Comparison of ENCODE assay signal across 39 cellular contexts in genomic region chr1:79885101-79885500, GRCh38.
"Had no signal": no experiment of that assay in that cellular context is flagged by ENCODE, and none has a peak within 500 bp of the region (broad histone marks: within the 10 kb centered on the region; RNA-seq: fewer than 3 reads in every experiment).

No MANE protein-coding gene starts in this region.

- H3K9me3 ChIP-seq: adrenal gland, body of pancreas had no signal

- FAIRE-seq: astrocyte had no signal

- H3K4me1 Mint-ChIP-seq: activated naive CD4-positive, alpha-beta T cell treated with anti-CD3 and anti-CD28 coated beads, Interleukin-2, amount 10 ng/mL, durations not matched to agents 7 days and 5 days; activated naive CD4-positive, alpha-beta T cell treated with anti-CD3 and anti-CD28 coated beads, Interleukin-2, amount 50 U/mL, for 24 hours; activated naive CD8-positive, alpha-beta T cell treated with anti-CD3 and anti-CD28 coated beads for 36 hours; activated naive CD8-positive, alpha-beta T cell treated with anti-CD3 and anti-CD28 coated beads, Interleukin-2, amount 10 ng/mL, durations not matched to agents 7 days and 5 days; activated naive CD8-positive, alpha-beta T cell treated with anti-CD3 and anti-CD28 coated beads, Interleukin-2, amount 50 U/mL, for 24 hours; activated T-helper 17 cell treated with anti-CD3 and anti-CD28 coated beads, Interleukin-2, amount 50 U/mL, for 72 hours; brain; central memory CD8-positive, alpha-beta T cell had no signal

- H3K27me3 Mint-ChIP-seq: activated naive CD4-positive, alpha-beta T cell treated with anti-CD3 and anti-CD28 coated beads, Interleukin-2, amount 10 ng/mL, durations not matched to agents 7 days and 5 days; activated naive CD4-positive, alpha-beta T cell treated with anti-CD3 and anti-CD28 coated beads, Interleukin-2, amount 50 U/mL, for 24 hours; activated naive CD8-positive, alpha-beta T cell; activated naive CD8-positive, alpha-beta T cell treated with anti-CD3 and anti-CD28 coated beads for 36 hours; activated naive CD8-positive, alpha-beta T cell treated with anti-CD3 and anti-CD28 coated beads, Interleukin-2, amount 10 ng/mL, durations not matched to agents 7 days and 5 days; activated naive CD8-positive, alpha-beta T cell treated with anti-CD3 and anti-CD28 coated beads, Interleukin-2, amount 50 U/mL, for 24 hours; activated T-cell treated with anti-CD3 and anti-CD28 coated beads, Interleukin-2, amount 50 U/mL, for 24 hours; activated T-helper 17 cell treated with anti-CD3 and anti-CD28 coated beads, Interleukin-2, amount 50 U/mL, for 72 hours; central memory CD8-positive, alpha-beta T cell had no signal

- H3K27me3 ChIP-seq: adrenal gland, ascending aorta, body of pancreas, brain microvascular endothelial cell, breast epithelium, cardiac muscle cell had no signal

- H3K27ac Mint-ChIP-seq: activated naive CD4-positive, alpha-beta T cell treated with anti-CD3 and anti-CD28 coated beads for 36 hours; activated naive CD4-positive, alpha-beta T cell treated with anti-CD3 and anti-CD28 coated beads, Interleukin-2, amount 10 ng/mL, durations not matched to agents 7 days and 5 days; activated naive CD4-positive, alpha-beta T cell treated with anti-CD3 and anti-CD28 coated beads, Interleukin-2, amount 50 U/mL, for 24 hours; activated naive CD4-positive, alpha-beta T cell treated with anti-CD3 and anti-CD28 coated beads, Interleukin-2, amount 50 U/mL, for 72 hours; activated naive CD8-positive, alpha-beta T cell; activated naive CD8-positive, alpha-beta T cell treated with anti-CD3 and anti-CD28 coated beads for 36 hours; activated naive CD8-positive, alpha-beta T cell treated with anti-CD3 and anti-CD28 coated beads, Interleukin-2, amount 10 ng/mL, durations not matched to agents 7 days and 5 days; activated naive CD8-positive, alpha-beta T cell treated with anti-CD3 and anti-CD28 coated beads, Interleukin-2, amount 50 U/mL, for 24 hours; activated T-cell treated with anti-CD3 and anti-CD28 coated beads, Interleukin-2, amount 50 U/mL, for 24 hours; activated T-cell treated with anti-CD3 and anti-CD28 coated beads, Interleukin-2, amount 50 U/mL, for 72 hours; activated T-helper 1 cell treated with anti-CD3 and anti-CD28 coated beads, Interleukin-12 subunit alpha, Interleukin-12 subunit beta, Interleukin-2, Interleukin-4 antibody, amounts not matched to agents 30 ng/mL and 10 ng/mL and 1 ng/mL, durations not matched to agents 14 hours and 24 hours and 36 hours; activated T-helper 17 cell treated with anti-CD3 and anti-CD28 coated beads, Interleukin-2, amount 50 U/mL, for 72 hours; activated T-helper 2 cell treated with anti-CD3 and anti-CD28 coated beads, Interferon-gamma antibody, Interleukin-2, Interleukin-4, amounts not matched to agents 10 μg/mL and 5 μg/mL and 100 μg/mL, durations not matched to agents 14 hours and 24 hours and 36 hours; brain had no signal

- DNase-seq: activated effector memory CD4-positive, alpha-beta T cell treated with anti-CD3 and anti-CD28 coated beads, Interleukin-2, amount 50 U/mL, for 16 hours; activated effector memory CD4-positive, alpha-beta T cell treated with Interleukin-2 at 50 U/mL for 16 hours; activated gamma-delta T cell; activated gamma-delta T cell treated with Interleukin-2 at 50 U/mL for 16 hours; activated naive CD4-positive, alpha-beta T cell; activated naive CD4-positive, alpha-beta T cell treated with anti-CD3 and anti-CD28 coated beads for 36 hours; activated naive CD4-positive, alpha-beta T cell treated with anti-CD3 and anti-CD28 coated beads, Interleukin-2, amount 10 ng/mL, durations not matched to agents 7 days and 5 days; activated naive CD4-positive, alpha-beta T cell treated with anti-CD3 and anti-CD28 coated beads, Interleukin-2, amount 50 U/mL, for 16 hours; activated naive CD4-positive, alpha-beta T cell treated with Interleukin-2 at 50 U/mL for 16 hours; activated naive CD8-positive, alpha-beta T cell treated with anti-CD3 and anti-CD28 coated beads for 36 hours; activated naive CD8-positive, alpha-beta T cell treated with anti-CD3 and anti-CD28 coated beads, Interleukin-2, amount 10 ng/mL, durations not matched to agents 7 days and 5 days; activated naive CD8-positive, alpha-beta T cell treated with anti-CD3 and anti-CD28 coated beads, Interleukin-2, amount 50 U/mL, for 24 hours; activated T-cell treated with anti-CD3 and anti-CD28 coated beads, Interleukin-2, amount 50 U/mL, for 1 hour; activated T-cell treated with anti-CD3 and anti-CD28 coated beads, Interleukin-2, amount 50 U/mL, for 24 hours; activated T-cell treated with anti-CD3 and anti-CD28 coated beads, Interleukin-2, amount 50 U/mL, for 4 hours; activated T-cell treated with anti-CD3 and anti-CD28 coated beads, Interleukin-2, amount 50 U/mL, for 48 hours; activated T-cell treated with anti-CD3 and anti-CD28 coated beads, Interleukin-2, amount 50 U/mL, for 72 hours; adrenal gland; amniotic stem cell; amygdala; anterior cingulate cortex; aorta; body of pancreas; brain microvascular endothelial cell; caudate nucleus; central memory CD4-positive, alpha-beta T cell; cerebellar nuclear complex had no signal

- H3K4me3 Mint-ChIP-seq: activated naive CD4-positive, alpha-beta T cell treated with anti-CD3 and anti-CD28 coated beads for 36 hours; activated naive CD4-positive, alpha-beta T cell treated with anti-CD3 and anti-CD28 coated beads, Interleukin-2, amount 10 ng/mL, durations not matched to agents 7 days and 5 days; activated naive CD4-positive, alpha-beta T cell treated with anti-CD3 and anti-CD28 coated beads, Interleukin-2, amount 50 U/mL, for 24 hours; activated naive CD8-positive, alpha-beta T cell; activated naive CD8-positive, alpha-beta T cell treated with anti-CD3 and anti-CD28 coated beads for 36 hours; activated naive CD8-positive, alpha-beta T cell treated with anti-CD3 and anti-CD28 coated beads, Interleukin-2, amount 10 ng/mL, durations not matched to agents 7 days and 5 days; activated naive CD8-positive, alpha-beta T cell treated with anti-CD3 and anti-CD28 coated beads, Interleukin-2, amount 50 U/mL, for 24 hours; activated T-cell treated with anti-CD3 and anti-CD28 coated beads, Interleukin-2, amount 50 U/mL, for 24 hours; activated T-cell treated with anti-CD3 and anti-CD28 coated beads, Interleukin-2, amount 50 U/mL, for 4 hours; activated T-cell treated with anti-CD3 and anti-CD28 coated beads, Interleukin-2, amount 50 U/mL, for 72 hours; activated T-helper 1 cell treated with anti-CD3 and anti-CD28 coated beads, Interleukin-12 subunit alpha, Interleukin-12 subunit beta, Interleukin-2, Interleukin-4 antibody, amounts not matched to agents 30 ng/mL and 10 ng/mL and 1 ng/mL, durations not matched to agents 14 hours and 24 hours and 36 hours; activated T-helper 17 cell treated with anti-CD3 and anti-CD28 coated beads, Interleukin-2, amount 50 U/mL, for 72 hours; brain; central memory CD8-positive, alpha-beta T cell had no signal

- H3K4me3 ChIP-seq: adrenal gland, ascending aorta, body of pancreas, breast epithelium, cardiac muscle cell had no signal

- H3K27ac ChIP-seq: adrenal gland, ascending aorta, body of pancreas, brain microvascular endothelial cell, breast epithelium, cardiac muscle cell had no signal

- ATAC-seq: activated naive CD4-positive, alpha-beta T cell treated with anti-CD3 and anti-CD28 coated beads, Interleukin-2, amount 50 U/mL, for 72 hours; activated naive CD8-positive, alpha-beta T cell treated with anti-CD3 and anti-CD28 coated beads, Interleukin-2, amount 50 U/mL, for 24 hours; activated T-cell treated with anti-CD3 and anti-CD28 coated beads, Interleukin-2, amount 50 U/mL, for 4 hours; activated T-cell treated with anti-CD3 and anti-CD28 coated beads, Interleukin-2, amount 50 U/mL, for 72 hours; activated T-helper 17 cell treated with anti-CD3 and anti-CD28 coated beads, Interleukin-2, amount 50 U/mL, for 72 hours; body of pancreas had no signal

- H3K36me3 Mint-ChIP-seq: activated naive CD4-positive, alpha-beta T cell treated with anti-CD3 and anti-CD28 coated beads, Interleukin-2, amount 10 ng/mL, durations not matched to agents 7 days and 5 days; activated naive CD4-positive, alpha-beta T cell treated with anti-CD3 and anti-CD28 coated beads, Interleukin-2, amount 50 U/mL, for 24 hours; activated naive CD4-positive, alpha-beta T cell treated with anti-CD3 and anti-CD28 coated beads, Interleukin-2, amount 50 U/mL, for 72 hours; activated naive CD8-positive, alpha-beta T cell; activated naive CD8-positive, alpha-beta T cell treated with anti-CD3 and anti-CD28 coated beads for 36 hours; activated naive CD8-positive, alpha-beta T cell treated with anti-CD3 and anti-CD28 coated beads, Interleukin-2, amount 10 ng/mL, durations not matched to agents 7 days and 5 days; brain had no signal

- H3K36me3 ChIP-seq: adrenal gland, ascending aorta, brain microvascular endothelial cell, breast epithelium, cardiac muscle cell had no signal

- H3K4me1 ChIP-seq: adrenal gland, ascending aorta, body of pancreas, breast epithelium had no signal
